Comparison of ENCODE assay signal across 1 cellular context in the genomic region with DNA sequence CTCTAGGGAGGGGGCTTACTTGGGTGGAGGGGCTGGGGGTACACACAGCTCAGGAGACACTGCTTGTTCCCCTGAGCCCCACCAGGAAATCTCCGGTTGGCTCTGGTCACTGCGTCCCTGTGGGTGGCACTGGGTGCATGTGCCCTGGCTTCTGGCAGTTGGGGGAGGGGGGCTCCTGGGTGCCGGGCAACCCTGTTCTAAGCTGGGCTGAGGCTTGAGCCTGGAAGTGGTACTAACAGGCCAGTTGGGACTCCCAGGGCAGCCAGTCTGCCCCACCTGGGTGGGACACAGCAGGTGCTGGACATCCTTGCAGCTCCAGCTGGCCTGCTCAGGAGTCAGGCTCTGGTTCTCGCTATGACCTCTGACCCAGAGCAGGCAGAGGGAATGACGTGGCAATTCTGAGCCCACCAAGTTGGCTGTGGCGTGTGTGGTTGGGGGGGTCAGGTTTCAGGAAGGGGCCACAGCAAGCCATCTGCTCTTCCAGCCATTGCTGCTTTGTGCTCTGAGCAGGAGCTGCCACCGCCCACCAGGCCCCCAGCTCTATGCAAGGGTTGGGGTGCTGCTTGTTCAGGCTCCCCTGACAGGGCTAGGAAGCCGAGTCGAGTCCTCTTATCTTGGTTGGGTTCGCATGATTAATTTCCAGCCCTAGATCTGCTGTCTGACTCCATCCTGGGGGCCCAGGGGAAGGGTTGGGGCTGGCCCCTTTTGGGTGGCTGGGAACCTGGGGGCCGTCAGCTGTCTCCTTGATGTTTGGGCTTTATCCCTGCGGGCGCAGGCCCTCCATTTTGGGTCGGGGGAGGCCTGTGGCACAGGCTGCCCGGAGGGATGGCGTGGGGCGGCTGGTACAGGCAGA.
A peak's percentile ranks its signal among the peaks of the same experiment; 100 is the strongest.
TF ChIP-seq lines count a peak whose summit lies in the region.

No MANE protein-coding gene starts in this region.

TF ChIP-seq in HepG2, 621 proteins besides CTCF, POLR2A, EP300 and RAD21 (continued from another document and continues in another):
- TF ChIP-seq CSRNP1 (CRISPR knock-in tag; IDR thresholded peaks at IDR 0.05) (peak; percentile 48), PCBP1 (IDR thresholded peaks at IDR 0.05; ENCODE audit: borderline replicate concordance, low read depth, low read length) (peak; percentile 55; the same call in 1 of the 2 replicates), KDM3A (CRISPR knock-in tag; IDR thresholded peaks at IDR 0.05; ENCODE audit: low read depth) (0 out of 2 replicates have a peak, but pooled peaks have one; percentile 10), SALL1 (CRISPR knock-in tag; IDR thresholded peaks at IDR 0.05) (no peak; the same call in 1 of the 2 replicates), ETV5 (CRISPR knock-in tag; IDR thresholded peaks at IDR 0.05; ENCODE audit: borderline replicate concordance) (no peak; the same call in 1 of the 2 replicates), CBX5 (CRISPR knock-in tag; IDR thresholded peaks at IDR 0.05; ENCODE audit: borderline replicate concordance) (0 out of 2 replicates have a peak, but pooled peaks have one; percentile 67), ATRX (CRISPR knock-in tag; IDR thresholded peaks at IDR 0.05; ENCODE audit: borderline replicate concordance) (0 out of 2 replicates have a peak, but pooled peaks have one; percentile 28), SNAPC2 (CRISPR knock-in tag; IDR thresholded peaks at IDR 0.05) (peak; percentile 87; the same call in 1 of the 2 replicates), ZNF317 (CRISPR knock-in tag; IDR thresholded peaks at IDR 0.05) (peak; percentile 86), MTA1 (CRISPR knock-in tag; IDR thresholded peaks at IDR 0.05; ENCODE audit: borderline replicate concordance) (peak; percentile 48; the same call in 1 of the 2 replicates), ZNF264 (CRISPR knock-in tag; IDR thresholded peaks at IDR 0.05) (0 out of 2 replicates have a peak, but pooled peaks have one; percentile 17), HDAC1 (CRISPR knock-in tag; IDR thresholded peaks at IDR 0.05) (peak; percentile 55; the same call in 1 of the 2 replicates), MAFK (conservative IDR thresholded peaks at IDR 0.05 in 1 of 2, IDR thresholded peaks at IDR 0.05 in 1 of 2; ENCODE audit: low read length in 2 of 2) (peak; percentile 30 to 45; a peak in 1 of 4 replicates), E2F1 (CRISPR knock-in tag; IDR thresholded peaks at IDR 0.05) (no peak), PAX8 (CRISPR knock-in tag; IDR thresholded peaks at IDR 0.05; ENCODE audit: borderline replicate concordance) (0 out of 2 replicates have a peak, but pooled peaks have one; percentile 28), PHF21A (CRISPR knock-in tag; IDR thresholded peaks at IDR 0.05) (peak; percentile 13; the same call in 1 of the 2 replicates), ZNF670 (CRISPR knock-in tag; IDR thresholded peaks at IDR 0.05; ENCODE audit: borderline replicate concordance) (peak; percentile 48; the same call in 1 of the 2 replicates), ZNF713 (CRISPR knock-in tag; IDR thresholded peaks at IDR 0.05) (0 out of 2 replicates have a peak, but pooled peaks have one; percentile 54), NR2F6 (IDR thresholded peaks at IDR 0.05) (peak; percentile 92), NR2F6 (CRISPR knock-in tag; IDR thresholded peaks at IDR 0.05) (peak; percentile 98), TOPORS (CRISPR knock-in tag; IDR thresholded peaks at IDR 0.05) (0 out of 2 replicates have a peak, but pooled peaks have one; percentile 78), PATZ1 (CRISPR knock-in tag; IDR thresholded peaks at IDR 0.05) (peak; percentile 93), ZNF605 (CRISPR knock-in tag; IDR thresholded peaks at IDR 0.05) (peak; percentile 91), DMAP1 (CRISPR knock-in tag; IDR thresholded peaks at IDR 0.05) (peak; percentile 77), MATR3 (CRISPR knock-in tag; IDR thresholded peaks at IDR 0.05) (no peak; the same call in 1 of the 2 replicates), ZNF274 (CRISPR knock-in tag; IDR thresholded peaks at IDR 0.05) (peak; percentile 30), ZNF564 (CRISPR knock-in tag; IDR thresholded peaks at IDR 0.05) (peak; percentile 77), RBFOX2 (IDR thresholded peaks at IDR 0.05; ENCODE audit: low read depth, low read length) (peak; percentile 65), ZNF678 (CRISPR knock-in tag; IDR thresholded peaks at IDR 0.05) (no peak; the same call in 1 of the 2 replicates), RXRB (CRISPR knock-in tag; IDR thresholded peaks at IDR 0.05; ENCODE audit: borderline replicate concordance) (peak; percentile 77), ZNF709 (CRISPR knock-in tag; IDR thresholded peaks at IDR 0.05) (peak; percentile 86; the same call in 1 of the 2 replicates), SRY (CRISPR knock-in tag; IDR thresholded peaks at IDR 0.05) (peak; percentile 37; the same call in 1 of the 2 replicates), BATF2 (CRISPR knock-in tag; IDR thresholded peaks at IDR 0.05) (peak; percentile 16; the same call in 1 of the 2 replicates), RELA (CRISPR knock-in tag; IDR thresholded peaks at IDR 0.05) (0 out of 2 replicates have a peak, but pooled peaks have one; percentile 50)
- TF ChIP-seq, protein P1, sequence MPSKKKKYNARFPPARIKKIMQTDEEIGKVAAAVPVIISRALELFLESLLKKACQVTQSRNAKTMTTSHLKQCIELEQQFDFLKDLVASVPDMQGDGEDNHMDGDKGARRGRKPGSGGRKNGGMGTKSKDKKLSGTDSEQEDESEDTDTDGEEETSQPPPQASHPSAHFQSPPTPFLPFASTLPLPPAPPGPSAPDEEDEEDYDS (CRISPR knock-in tag; IDR thresholded peaks at IDR 0.05): 0 out of 2 replicates have a peak, but pooled peaks have one; percentile 36
- TF ChIP-seq, protein P2, sequence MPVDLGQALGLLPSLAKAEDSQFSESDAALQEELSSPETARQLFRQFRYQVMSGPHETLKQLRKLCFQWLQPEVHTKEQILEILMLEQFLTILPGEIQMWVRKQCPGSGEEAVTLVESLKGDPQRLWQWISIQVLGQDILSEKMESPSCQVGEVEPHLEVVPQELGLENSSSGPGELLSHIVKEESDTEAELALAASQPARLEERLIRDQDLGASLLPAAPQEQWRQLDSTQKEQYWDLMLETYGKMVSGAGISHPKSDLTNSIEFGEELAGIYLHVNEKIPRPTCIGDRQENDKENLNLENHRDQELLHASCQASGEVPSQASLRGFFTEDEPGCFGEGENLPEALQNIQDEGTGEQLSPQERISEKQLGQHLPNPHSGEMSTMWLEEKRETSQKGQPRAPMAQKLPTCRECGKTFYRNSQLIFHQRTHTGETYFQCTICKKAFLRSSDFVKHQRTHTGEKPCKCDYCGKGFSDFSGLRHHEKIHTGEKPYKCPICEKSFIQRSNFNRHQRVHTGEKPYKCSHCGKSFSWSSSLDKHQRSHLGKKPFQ (CRISPR knock-in tag; IDR thresholded peaks at IDR 0.05; ENCODE audit: insufficient replicate concordance): peak; percentile 25
- TF ChIP-seq, protein P3, sequence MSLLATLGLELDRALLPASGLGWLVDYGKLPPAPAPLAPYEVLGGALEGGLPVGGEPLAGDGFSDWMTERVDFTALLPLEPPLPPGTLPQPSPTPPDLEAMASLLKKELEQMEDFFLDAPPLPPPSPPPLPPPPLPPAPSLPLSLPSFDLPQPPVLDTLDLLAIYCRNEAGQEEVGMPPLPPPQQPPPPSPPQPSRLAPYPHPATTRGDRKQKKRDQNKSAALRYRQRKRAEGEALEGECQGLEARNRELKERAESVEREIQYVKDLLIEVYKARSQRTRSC (CRISPR knock-in tag; IDR thresholded peaks at IDR 0.05; ENCODE audit: low read depth): peak; percentile 22; the same call in 1 of the 2 replicates
- TF ChIP-seq, protein P4, sequence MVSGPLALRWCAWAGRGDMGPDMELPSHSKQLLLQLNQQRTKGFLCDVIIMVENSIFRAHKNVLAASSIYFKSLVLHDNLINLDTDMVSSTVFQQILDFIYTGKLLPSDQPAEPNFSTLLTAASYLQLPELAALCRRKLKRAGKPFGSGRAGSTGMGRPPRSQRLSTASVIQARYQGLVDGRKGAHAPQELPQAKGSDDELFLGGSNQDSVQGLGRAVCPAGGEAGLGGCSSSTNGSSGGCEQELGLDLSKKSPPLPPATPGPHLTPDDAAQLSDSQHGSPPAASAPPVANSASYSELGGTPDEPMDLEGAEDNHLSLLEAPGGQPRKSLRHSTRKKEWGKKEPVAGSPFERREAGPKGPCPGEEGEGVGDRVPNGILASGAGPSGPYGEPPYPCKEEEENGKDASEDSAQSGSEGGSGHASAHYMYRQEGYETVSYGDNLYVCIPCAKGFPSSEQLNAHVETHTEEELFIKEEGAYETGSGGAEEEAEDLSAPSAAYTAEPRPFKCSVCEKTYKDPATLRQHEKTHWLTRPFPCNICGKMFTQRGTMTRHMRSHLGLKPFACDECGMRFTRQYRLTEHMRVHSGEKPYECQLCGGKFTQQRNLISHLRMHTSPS (CRISPR knock-in tag; IDR thresholded peaks at IDR 0.05; ENCODE audit: low read depth): peak; percentile 74; the same call in 1 of the 2 replicates
- TF ChIP-seq, protein P5, sequence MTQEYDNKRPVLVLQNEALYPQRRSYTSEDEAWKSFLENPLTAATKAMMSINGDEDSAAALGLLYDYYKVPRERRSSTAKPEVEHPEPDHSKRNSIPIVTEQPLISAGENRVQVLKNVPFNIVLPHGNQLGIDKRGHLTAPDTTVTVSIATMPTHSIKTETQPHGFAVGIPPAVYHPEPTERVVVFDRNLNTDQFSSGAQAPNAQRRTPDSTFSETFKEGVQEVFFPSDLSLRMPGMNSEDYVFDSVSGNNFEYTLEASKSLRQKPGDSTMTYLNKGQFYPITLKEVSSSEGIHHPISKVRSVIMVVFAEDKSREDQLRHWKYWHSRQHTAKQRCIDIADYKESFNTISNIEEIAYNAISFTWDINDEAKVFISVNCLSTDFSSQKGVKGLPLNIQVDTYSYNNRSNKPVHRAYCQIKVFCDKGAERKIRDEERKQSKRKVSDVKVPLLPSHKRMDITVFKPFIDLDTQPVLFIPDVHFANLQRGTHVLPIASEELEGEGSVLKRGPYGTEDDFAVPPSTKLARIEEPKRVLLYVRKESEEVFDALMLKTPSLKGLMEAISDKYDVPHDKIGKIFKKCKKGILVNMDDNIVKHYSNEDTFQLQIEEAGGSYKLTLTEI (CRISPR knock-in tag; conservative IDR thresholded peaks at IDR 0.05): no peak
- TF ChIP-seq, protein P6, sequence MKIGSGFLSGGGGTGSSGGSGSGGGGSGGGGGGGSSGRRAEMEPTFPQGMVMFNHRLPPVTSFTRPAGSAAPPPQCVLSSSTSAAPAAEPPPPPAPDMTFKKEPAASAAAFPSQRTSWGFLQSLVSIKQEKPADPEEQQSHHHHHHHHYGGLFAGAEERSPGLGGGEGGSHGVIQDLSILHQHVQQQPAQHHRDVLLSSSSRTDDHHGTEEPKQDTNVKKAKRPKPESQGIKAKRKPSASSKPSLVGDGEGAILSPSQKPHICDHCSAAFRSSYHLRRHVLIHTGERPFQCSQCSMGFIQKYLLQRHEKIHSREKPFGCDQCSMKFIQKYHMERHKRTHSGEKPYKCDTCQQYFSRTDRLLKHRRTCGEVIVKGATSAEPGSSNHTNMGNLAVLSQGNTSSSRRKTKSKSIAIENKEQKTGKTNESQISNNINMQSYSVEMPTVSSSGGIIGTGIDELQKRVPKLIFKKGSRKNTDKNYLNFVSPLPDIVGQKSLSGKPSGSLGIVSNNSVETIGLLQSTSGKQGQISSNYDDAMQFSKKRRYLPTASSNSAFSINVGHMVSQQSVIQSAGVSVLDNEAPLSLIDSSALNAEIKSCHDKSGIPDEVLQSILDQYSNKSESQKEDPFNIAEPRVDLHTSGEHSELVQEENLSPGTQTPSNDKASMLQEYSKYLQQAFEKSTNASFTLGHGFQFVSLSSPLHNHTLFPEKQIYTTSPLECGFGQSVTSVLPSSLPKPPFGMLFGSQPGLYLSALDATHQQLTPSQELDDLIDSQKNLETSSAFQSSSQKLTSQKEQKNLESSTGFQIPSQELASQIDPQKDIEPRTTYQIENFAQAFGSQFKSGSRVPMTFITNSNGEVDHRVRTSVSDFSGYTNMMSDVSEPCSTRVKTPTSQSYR (CRISPR knock-in tag; IDR thresholded peaks at IDR 0.05; ENCODE audit: borderline replicate concordance): peak; percentile 48
- TF ChIP-seq, protein P7, sequence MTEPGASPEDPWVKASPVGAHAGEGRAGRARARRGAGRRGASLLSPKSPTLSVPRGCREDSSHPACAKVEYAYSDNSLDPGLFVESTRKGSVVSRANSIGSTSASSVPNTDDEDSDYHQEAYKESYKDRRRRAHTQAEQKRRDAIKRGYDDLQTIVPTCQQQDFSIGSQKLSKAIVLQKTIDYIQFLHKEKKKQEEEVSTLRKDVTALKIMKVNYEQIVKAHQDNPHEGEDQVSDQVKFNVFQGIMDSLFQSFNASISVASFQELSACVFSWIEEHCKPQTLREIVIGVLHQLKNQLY (CRISPR knock-in tag; IDR thresholded peaks at IDR 0.05): no peak
